ENCODE assay signal across 8 cellular contexts in genomic region chr2:82339805-82340204, GRCh38.
"Had no signal": no experiment of that assay in that cellular context is flagged by ENCODE, and none has a peak within 500 bp of the region (broad histone marks: within the 10 kb centered on the region; RNA-seq: fewer than 3 reads in every experiment).

No MANE protein-coding gene starts in this region.

- FAIRE-seq: H1, H54, HTR-8/SVneo, K562 had no signal

- H3K4me3 Mint-ChIP-seq: GM23338, H9 had no signal

- H3K27ac Mint-ChIP-seq: GM23338, H9 had no signal

- H3K9me3 Mint-ChIP-seq: GM23338, H9 had no signal

- ATAC-seq: GM23338, K562 had no signal

- H3K4me2 ChIP-seq: GM23338 had no signal

- H3K4me3 ChIP-seq: GM23338, K562 had no signal

- H3K4me1 Mint-ChIP-seq: GM23338 had no signal

- DNase-seq: H9, HCEC 1CT, IMR-90 had no signal
